17 cellular contexts compared by ENCODE assay signal in genomic region chr10:109968954-109969644, GRCh38. TPM values are rescaled to one million over a fixed set of nuclear protein-coding genes. Genes with fewer than 3 reads are reported as not detected.
DNase-seq lines count a peak whose midpoint lies in the region; ATAC-seq and TF ChIP-seq lines count a peak whose summit lies in the region.
"Had no signal": no experiment of that assay in that cellular context is flagged by ENCODE, and none has a peak within 500 bp of the region (broad histone marks: within the 10 kb centered on the region; RNA-seq: fewer than 3 reads in every experiment).

No MANE protein-coding gene starts in this region.

- H3K9me3 ChIP-seq in adipocyte (ENCODE audit: control insufficient read depth, low read length), result no peaks in the 10 kb centered on the region
- H3K9me3 ChIP-seq in mucosa of descending colon, result no peaks in the 10 kb centered on the region
- no peaks in the 10 kb centered on the region for H3K9me3 ChIP-seq in testis
- no peaks in the 10 kb centered on the region for H3K9me3 ChIP-seq in CD4-positive, alpha-beta T cell (ENCODE audit: control insufficient read depth, low read length)
- H3K9me3 ChIP-seq: BLaER1 had no signal

- no peak overlapping the region for H3K9ac ChIP-seq in adipocyte (ENCODE audit: low read length)
- H3K9ac ChIP-seq: BLaER1, KMS-11 had no signal

- intact Hi-C loops in mucosa of descending colon (cut with DNase I, micrococcal nuclease) (no loop called here), testis (cut with DNase I; ENCODE audit: low total_unique reads) (no loop called here)
- intact Hi-C loops in CD4-positive, alpha-beta T cell (cut with DNase I, micrococcal nuclease), result no loop called here
- intact Hi-C loops in activated CD4-positive, alpha-beta T cell treated with anti-CD3 and anti-CD28 coated beads, Interleukin-2, amount 10 ng/mL, durations not matched to agents 24 days and 14 days (cut with micrococcal nuclease), result no loop called here

- no peaks in the 10 kb centered on the region for H3K36me3 Mint-ChIP-seq in CD4-positive, alpha-beta T cell (ENCODE audit: low read depth)
- H3K36me3 Mint-ChIP-seq in activated CD4-positive, alpha-beta T cell treated with anti-CD3 and anti-CD28 coated beads, Interleukin-2, amount 10 ng/mL, durations not matched to agents 24 days and 14 days (ENCODE audit: low read depth), result no peaks in the 10 kb centered on the region
- H3K36me3 Mint-ChIP-seq: activated naive CD4-positive, alpha-beta T cell treated with anti-CD3 and anti-CD28 coated beads, Interleukin-2, amount 50 U/mL, for 24 hours had no signal

- ATAC-seq in mucosa of descending colon, result peak; percentile 86
- ATAC-seq in foreskin keratinocyte, result no peak
- ATAC-seq in CD4-positive, alpha-beta T cell (ENCODE audit: poor library complexity), result no peak

- no peaks in the 10 kb centered on the region for H3K9me3 Mint-ChIP-seq in CD4-positive, alpha-beta T cell
- H3K9me3 Mint-ChIP-seq in activated CD4-positive, alpha-beta T cell treated with anti-CD3 and anti-CD28 coated beads, Interleukin-2, amount 10 ng/mL, durations not matched to agents 24 days and 14 days, result no peaks in the 10 kb centered on the region
- H3K9me3 Mint-ChIP-seq: activated naive CD4-positive, alpha-beta T cell treated with anti-CD3 and anti-CD28 coated beads, Interleukin-2, amount 50 U/mL, for 24 hours had no signal

- TF ChIP-seq POLR2A in testis (IDR thresholded peaks at IDR 0.05), result no peak

- DNase-seq in adipocyte (ENCODE audit: low read depth) (no peak), globus pallidus (ENCODE audit: low spot score) (peak; percentile 51), mucosa of descending colon (peak; percentile 60 to 69 (median 68)), testis (peak; percentile 77), foreskin keratinocyte (no peak), DMS53 (lab: John Stamatoyannopoulos, UW) (no peak)
- no peak for DNase-seq in CD4-positive, alpha-beta T cell
- no peak for DNase-seq in activated CD4-positive, alpha-beta T cell treated with anti-CD3 and anti-CD28 coated beads, Interleukin-2, amount 10 ng/mL, durations not matched to agents 24 days and 14 days
- DNase-seq: activated CD8-positive, alpha-beta memory T cell treated with anti-CD3 and anti-CD28 coated beads, Interleukin-2, amount 50 U/mL, for 4 hours; cerebellar nuclear complex; HCEC 1CT; NCI-H1436; NCI-H2227 treated with DMSO at 0.1 percent for 48 hours had no signal

- H3K36me3 ChIP-seq in adipocyte (ENCODE audit: control insufficient read depth, insufficient read depth, low read length, severe bottlenecking) (no peaks in the 10 kb centered on the region), mucosa of descending colon (ENCODE audit: low read depth) (no peaks in the 10 kb centered on the region), testis (ENCODE audit: low read depth, missing control alignments) (no peaks in the 10 kb centered on the region)
- H3K36me3 ChIP-seq: BLaER1 had no signal

- CTCF ChIA-PET in CD4-positive, alpha-beta T cell (lab: Charles Lee), result no interaction called here

- H3K27me3 ChIP-seq in adipocyte (replicated peaks; ENCODE audit: control insufficient read depth, insufficient read depth, low read length), result no peaks in the 10 kb centered on the region
- no peaks in the 10 kb centered on the region for H3K27me3 ChIP-seq in testis
- peaks cover 16% of the 10 kb centered on the region for H3K27me3 ChIP-seq in foreskin keratinocyte
- no peaks in the 10 kb centered on the region for H3K27me3 ChIP-seq in CD4-positive, alpha-beta T cell (ENCODE audit: control insufficient read depth, insufficient read depth, low read length)
- H3K27me3 ChIP-seq: BLaER1 had no signal

- POLR2A ChIA-PET in CD4-positive, alpha-beta T cell (lab: Charles Lee), result no interaction called here

- H3K4me3 Mint-ChIP-seq in CD4-positive, alpha-beta T cell, result no peak overlapping the region
- no peak overlapping the region for H3K4me3 Mint-ChIP-seq in activated CD4-positive, alpha-beta T cell treated with anti-CD3 and anti-CD28 coated beads, Interleukin-2, amount 10 ng/mL, durations not matched to agents 24 days and 14 days
- H3K4me3 Mint-ChIP-seq: activated naive CD4-positive, alpha-beta T cell treated with anti-CD3 and anti-CD28 coated beads, Interleukin-2, amount 50 U/mL, for 24 hours had no signal

- TF ChIP-seq CTCF in mucosa of descending colon (IDR thresholded peaks at IDR 0.05) (no peak), testis (IDR thresholded peaks at IDR 0.05) (no peak), foreskin keratinocyte (conservative IDR thresholded peaks at IDR 0.05) (no peak)
- no peak for TF ChIP-seq CTCF in CD4-positive, alpha-beta T cell (IDR thresholded peaks at IDR 0.05)

- peak overlapping the region; percentile 69 to 84 for H3K27ac ChIP-seq in testis
- no peak overlapping the region for H3K27ac ChIP-seq in foreskin keratinocyte
- H3K27ac ChIP-seq in CD4-positive, alpha-beta T cell (ENCODE audit: low read depth, low read length), result no peak overlapping the region
- H3K27ac ChIP-seq: BLaER1, KMS-11, VCaP had no signal

- 33 to 39% methylated on average over 14 of the region's 14 CpGs for WGBS in testis, 2 donors

- H3K4me1 ChIP-seq in adipocyte (ENCODE audit: control insufficient read depth, insufficient read depth, low read length) (peaks cover 50% of the 10 kb centered on the region), mucosa of descending colon (ENCODE audit: low read depth) (peaks cover 9% of the 10 kb centered on the region), testis (peaks cover 30% of the 10 kb centered on the region), foreskin keratinocyte (no peaks in the 10 kb centered on the region)
- H3K4me1 ChIP-seq: BLaER1 had no signal

- H3K4me1 Mint-ChIP-seq in CD4-positive, alpha-beta T cell (ENCODE audit: low read depth), result no peaks in the 10 kb centered on the region
- H3K4me1 Mint-ChIP-seq in activated CD4-positive, alpha-beta T cell treated with anti-CD3 and anti-CD28 coated beads, Interleukin-2, amount 10 ng/mL, durations not matched to agents 24 days and 14 days, result no peaks in the 10 kb centered on the region

- peaks cover 5% of the 10 kb centered on the region for H3K27me3 Mint-ChIP-seq in CD4-positive, alpha-beta T cell
- peaks cover 28% of the 10 kb centered on the region for H3K27me3 Mint-ChIP-seq in activated CD4-positive, alpha-beta T cell treated with anti-CD3 and anti-CD28 coated beads, Interleukin-2, amount 10 ng/mL, durations not matched to agents 24 days and 14 days
- H3K27me3 Mint-ChIP-seq: activated naive CD4-positive, alpha-beta T cell treated with anti-CD3 and anti-CD28 coated beads, Interleukin-2, amount 50 U/mL, for 24 hours had no signal

- no peak overlapping the region for H3K27ac Mint-ChIP-seq in CD4-positive, alpha-beta T cell
- no peak overlapping the region for H3K27ac Mint-ChIP-seq in activated CD4-positive, alpha-beta T cell treated with anti-CD3 and anti-CD28 coated beads, Interleukin-2, amount 10 ng/mL, durations not matched to agents 24 days and 14 days
- H3K27ac Mint-ChIP-seq: activated naive CD4-positive, alpha-beta T cell treated with anti-CD3 and anti-CD28 coated beads, Interleukin-2, amount 50 U/mL, for 24 hours had no signal

- H3K4me3 ChIP-seq in adipocyte (ENCODE audit: low read length) (peak overlapping the region; percentile 42), mucosa of descending colon (no peak overlapping the region), testis (no peak overlapping the region)
- H3K4me3 ChIP-seq: BLaER1 had no signal

RNA-seq across cellular contexts. Expression of gene ADD3, which starts 38.7 kb away (rescaled TPM):
- 100 to 1,000 TPM; 109 to 165 (median 141) TPM for total RNA-seq in mucosa of descending colon
- 100 to 1,000 TPM; 240 to 394 TPM for total RNA-seq in testis
- 155 TPM for polyA plus RNA-seq in testis (ENCODE audit: insufficient read depth, low read depth, low replicate concordance)
- 30.2 and 30.3 TPM in 2 replicates for total RNA-seq in foreskin keratinocyte
- 5.6 and 7.1 TPM in 2 replicates for polyA plus RNA-seq in foreskin keratinocyte
- total RNA-seq in CD4-positive, alpha-beta T cell, result 100 to 1,000 TPM; 273 to 302 TPM
- 28.4 and 28.9 TPM in 2 replicates for total RNA-seq in activated CD4-positive, alpha-beta T cell treated with anti-CD3 and anti-CD28 coated beads, Interleukin-2, amount 10 ng/mL, durations not matched to agents 24 days and 14 days

RNA-seq across cellular contexts. Expression of gene XPNPEP1, which starts 45.8 kb away (rescaled TPM):
- total RNA-seq in mucosa of descending colon, result 10 to 100 TPM; 66.6 to 97.7 (median 87.5) TPM
- 100 to 1,000 TPM in 1 of 2 donors, 10 to 100 TPM in 1; 90.2 to 118 TPM for total RNA-seq in testis
- 55.5 TPM for polyA plus RNA-seq in testis (ENCODE audit: insufficient read depth, low read depth, low replicate concordance)
- 58.8 TPM in 2 replicates for total RNA-seq in foreskin keratinocyte
- 37.5 and 43.8 TPM in 2 replicates for polyA plus RNA-seq in foreskin keratinocyte
- 10 to 100 TPM; 50.3 to 54.3 TPM for total RNA-seq in CD4-positive, alpha-beta T cell
- total RNA-seq in activated CD4-positive, alpha-beta T cell treated with anti-CD3 and anti-CD28 coated beads, Interleukin-2, amount 10 ng/mL, durations not matched to agents 24 days and 14 days, result 98.9 and 105 TPM in 2 replicates

Comparison
In these comparisons a context has a peak if more than half of its experiments do, and no peak if none do; other contexts are left out.
1. DNase-seq: peak in globus pallidus (single experiment), mucosa of descending colon (3 of 3) and testis (single experiment); none in adipocyte (single experiment), foreskin keratinocyte (0 of 2), DMS53 (single experiment), CD4-positive, alpha-beta T cell (0 of 10) and activated CD4-positive, alpha-beta T cell treated with anti-CD3 and anti-CD28 coated beads, Interleukin-2, amount 10 ng/mL, durations not matched to agents 24 days and 14 days (single experiment).
2. H3K27ac ChIP-seq: peak in testis (2 of 2); none in foreskin keratinocyte (single experiment) and CD4-positive, alpha-beta T cell (single experiment).